1 cellular context compared by ENCODE assay signal in genomic region chr5:149760700-149761187, GRCh38.
TF ChIP-seq lines count a peak whose summit lies in the region.

No MANE protein-coding gene starts in this region.

TF ChIP-seq in HEK293, 187 proteins besides CTCF, POLR2A, EP300 and RAD21 (continued from another document):
- no peak for TF ChIP-seq BCL6B (tag by site-specific recombination; IDR thresholded peaks at IDR 0.05)
- no peak for TF ChIP-seq ZNF747 (tag by site-specific recombination; IDR thresholded peaks at IDR 0.05)
- TF ChIP-seq ZBTB44 (tag by site-specific recombination; IDR thresholded peaks at IDR 0.05) = 0 out of 2 replicates have a peak, but pooled peaks have one; percentile 53
